In the genomic region with DNA sequence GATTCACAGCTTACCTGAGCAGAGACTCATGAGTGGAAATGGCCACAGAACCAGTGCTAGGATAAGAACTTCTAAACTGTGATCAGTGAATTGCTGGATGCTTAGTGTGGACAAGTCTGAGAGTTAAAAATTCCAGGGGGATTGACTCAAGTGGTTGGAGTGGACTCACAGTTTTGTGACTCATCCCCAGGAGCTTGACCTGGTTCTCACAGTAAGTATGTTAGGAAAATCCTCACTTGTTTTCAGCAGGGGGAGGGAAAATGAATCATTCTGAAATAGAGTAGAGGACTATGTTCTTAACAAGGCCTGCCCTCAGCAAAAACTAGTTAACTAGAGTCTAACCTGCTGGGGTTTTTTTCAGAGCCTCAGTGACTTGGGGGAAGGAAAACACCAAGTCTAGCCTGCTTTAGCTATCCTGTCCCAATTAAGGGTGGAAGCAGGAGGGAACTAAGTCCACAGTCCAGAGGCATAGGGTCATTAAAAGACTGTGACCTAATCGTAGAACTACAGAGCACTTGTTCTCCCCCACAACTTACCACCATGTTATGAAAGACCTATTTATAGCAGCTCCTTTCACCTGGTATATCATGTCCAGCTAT, we compare ENCODE assay signal across 1 cellular context.
TF ChIP-seq lines count a peak whose summit lies in the region.

No MANE protein-coding gene starts in this region.

TF ChIP-seq in IMR-90, 13 proteins besides CTCF, POLR2A, EP300 and RAD21:
- TF ChIP-seq FOS (IDR thresholded peaks at IDR 0.05; ENCODE audit: low read depth, low read length) (peak; percentile 98), BHLHE40 (IDR thresholded peaks at IDR 0.05; ENCODE audit: low read depth, low read length) (peak; percentile 41; the same call in 1 of the 2 replicates), CEBPB (IDR thresholded peaks at IDR 0.05; ENCODE audit: low read depth, low read length) (peak; percentile 37; the same call in 1 of the 2 replicates), NFE2L2 (IDR thresholded peaks at IDR 0.05; ENCODE audit: low read depth, low read length) (no peak), SMC3 (IDR thresholded peaks at IDR 0.05; ENCODE audit: low read depth, low read length) (no peak), RFX5 (IDR thresholded peaks at IDR 0.05; ENCODE audit: low read depth, low read length) (no peak), CHD1 (IDR thresholded peaks at IDR 0.05; ENCODE audit: low read depth, low read length) (0 out of 2 replicates have a peak, but pooled peaks have one; percentile 80), RCOR1 (IDR thresholded peaks at IDR 0.05; ENCODE audit: insufficient replicate concordance, low read length) (peak; percentile 61), MAFK (IDR thresholded peaks at IDR 0.05; ENCODE audit: low read depth, low read length) (peak; percentile 31; the same call in 1 of the 2 replicates), MXI1 (IDR thresholded peaks at IDR 0.05; ENCODE audit: borderline replicate concordance, low read depth, low read length) (no peak), MAZ (IDR thresholded peaks at IDR 0.05; ENCODE audit: borderline replicate concordance, low read depth, low read length) (no peak)
- TF ChIP-seq, protein P1, sequence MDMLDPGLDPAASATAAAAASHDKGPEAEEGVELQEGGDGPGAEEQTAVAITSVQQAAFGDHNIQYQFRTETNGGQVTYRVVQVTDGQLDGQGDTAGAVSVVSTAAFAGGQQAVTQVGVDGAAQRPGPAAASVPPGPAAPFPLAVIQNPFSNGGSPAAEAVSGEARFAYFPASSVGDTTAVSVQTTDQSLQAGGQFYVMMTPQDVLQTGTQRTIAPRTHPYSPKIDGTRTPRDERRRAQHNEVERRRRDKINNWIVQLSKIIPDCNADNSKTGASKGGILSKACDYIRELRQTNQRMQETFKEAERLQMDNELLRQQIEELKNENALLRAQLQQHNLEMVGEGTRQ (IDR thresholded peaks at IDR 0.05; ENCODE audit: low read depth, low read length) = 0 out of 2 replicates have a peak, but pooled peaks have one; percentile 15
- TF ChIP-seq, protein P2, sequence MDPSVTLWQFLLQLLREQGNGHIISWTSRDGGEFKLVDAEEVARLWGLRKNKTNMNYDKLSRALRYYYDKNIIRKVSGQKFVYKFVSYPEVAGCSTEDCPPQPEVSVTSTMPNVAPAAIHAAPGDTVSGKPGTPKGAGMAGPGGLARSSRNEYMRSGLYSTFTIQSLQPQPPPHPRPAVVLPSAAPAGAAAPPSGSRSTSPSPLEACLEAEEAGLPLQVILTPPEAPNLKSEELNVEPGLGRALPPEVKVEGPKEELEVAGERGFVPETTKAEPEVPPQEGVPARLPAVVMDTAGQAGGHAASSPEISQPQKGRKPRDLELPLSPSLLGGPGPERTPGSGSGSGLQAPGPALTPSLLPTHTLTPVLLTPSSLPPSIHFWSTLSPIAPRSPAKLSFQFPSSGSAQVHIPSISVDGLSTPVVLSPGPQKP (IDR thresholded peaks at IDR 0.05; ENCODE audit: borderline replicate concordance, low read depth, low read length) = no peak
